Comparison of ENCODE assay signal across 17 cellular contexts in genomic region chr6:35215665-35216411, GRCh38. TPM values are rescaled to one million over a fixed set of nuclear protein-coding genes. Genes with fewer than 3 reads are reported as not detected.
DNase-seq lines count a peak whose midpoint lies in the region; ATAC-seq, FAIRE-seq and TF ChIP-seq lines count a peak whose summit lies in the region.
"Had no signal": no experiment of that assay in that cellular context is flagged by ENCODE, and none has a peak within 500 bp of the region (broad histone marks: within the 10 kb centered on the region; RNA-seq: fewer than 3 reads in every experiment).

No MANE protein-coding gene starts in this region.

- H3K36me3 ChIP-seq in ACC112 (ENCODE audit: insufficient read depth, low read length) (no peaks in the 10 kb centered on the region), astrocyte (ENCODE audit: insufficient read depth, low read length) (no peaks in the 10 kb centered on the region), mesodermal cell (ENCODE audit: control insufficient read depth, insufficient read depth, low read length) (no peaks in the 10 kb centered on the region), body of pancreas (replicated peaks in 1 of 2; ENCODE audit: insufficient read depth in 1 of 2, low read depth in 2 of 2) (no peaks in the 10 kb centered on the region)
- H3K36me3 ChIP-seq: BE2C, SJSA1 had no signal

- 62 to 73% methylated on average over 3 to 4 of the region's 6 CpGs for WGBS in mesodermal cell (ENCODE audit: insufficient coverage in 2 of 2), 2 experiments
- 76 to 85% methylated on average over 6 of the region's 6 CpGs for WGBS in body of pancreas, 2 donors

- peak overlapping the region; percentile 95 for H3K4me2 ChIP-seq in astrocyte (ENCODE audit: low read length)

- intact Hi-C loops in body of pancreas (cut with DNase I), result loop anchor here (10.0 kb wide), 1 partner anchor 231 kb away; no protein-coding TSS in a partner anchor

- H2AFZ ChIP-seq in ACC112 (ENCODE audit: low read length, unreplicated experiment) (no peak overlapping the region), astrocyte (ENCODE audit: low read depth, low read length) (no peak overlapping the region)

- peaks cover 33% of the 10 kb centered on the region for H3K4me1 ChIP-seq in ACC112 (ENCODE audit: control insufficient read depth, insufficient read depth, low read length, unreplicated experiment)
- H3K4me1 ChIP-seq in astrocyte (ENCODE audit: insufficient read depth, low read length), result peaks cover 41% of the 10 kb centered on the region
- H3K4me1 ChIP-seq in mesodermal cell (ENCODE audit: control insufficient read depth, insufficient read depth, low read length, poor library complexity, severe bottlenecking), result peaks cover 46% of the 10 kb centered on the region
- peaks cover 17% of the 10 kb centered on the region for H3K4me1 ChIP-seq in body of pancreas
- H3K4me1 ChIP-seq: BE2C had no signal

- TF ChIP-seq POLR2A in GM12891 (IDR thresholded peaks at IDR 0.05; ENCODE audit: low read depth, low read length) (no peak), body of pancreas (IDR thresholded peaks at IDR 0.05) (no peak)

- H3K9ac ChIP-seq in astrocyte (ENCODE audit: low read length), result peak overlapping the region; percentile 47

- ATAC-seq in body of pancreas (no peak), GM21515 (IDR thresholded peaks at IDR 0.05; ENCODE audit: unreplicated experiment) (no peak)
- ATAC-seq: psoas muscle had no signal

- H3K27ac Mint-ChIP-seq in astrocyte (ENCODE audit: unreplicated experiment), result peak overlapping the region; percentile 67
- H3K27ac Mint-ChIP-seq: activated naive CD8-positive, alpha-beta T cell treated with anti-CD3 and anti-CD28 coated beads, Interleukin-2, amount 10 ng/mL, durations not matched to agents 7 days and 5 days had no signal

- peaks cover 3% of the 10 kb centered on the region for H3K9me3 Mint-ChIP-seq in astrocyte (ENCODE audit: unreplicated experiment)
- H3K9me3 Mint-ChIP-seq: activated naive CD8-positive, alpha-beta T cell treated with anti-CD3 and anti-CD28 coated beads, Interleukin-2, amount 10 ng/mL, durations not matched to agents 7 days and 5 days had no signal

- no peak for DNase-seq in GM12891 (ENCODE audit: insufficient read length, low spot score)
- no peak for DNase-seq in astrocyte (ENCODE audit: low read depth)
- DNase-seq in body of pancreas, result no peak
- no peak for DNase-seq in NCI-H2196 (lab: John Stamatoyannopoulos, UW; ENCODE audit: unreplicated experiment)
- no peak for DNase-seq in NCI-H1105 treated with DMSO at 0.1 percent for 48 hours (lab: John Stamatoyannopoulos, UW)
- DNase-seq: activated naive CD8-positive, alpha-beta T cell treated with anti-CD3 and anti-CD28 coated beads, Interleukin-2, amount 10 ng/mL, durations not matched to agents 7 days and 5 days; BE2C; DND-41; mesenchymal stem cell; MV-4-11; psoas muscle; stimulated activated CD4-positive, alpha-beta T cell treated with anti-CD3 and anti-CD28 coated beads, Interleukin-1b, Interleukin-23, amount 100 ng/mL, for 48 hours had no signal

- H3K27me3 ChIP-seq in ACC112 (ENCODE audit: insufficient read depth, low read length) (peaks cover 15% of the 10 kb centered on the region), astrocyte (ENCODE audit: insufficient read depth, low read length) (peaks cover 8% of the 10 kb centered on the region), body of pancreas (peaks cover 0 to 24% of the 10 kb centered on the region in 2 donors)

- peak overlapping the region; percentile 81 for H3K4me3 ChIP-seq in ACC112 (ENCODE audit: low read depth, low read length)
- peak overlapping the region; percentile 63 for H3K4me3 ChIP-seq in astrocyte (ENCODE audit: insufficient read depth, low read depth, low read length)
- peak overlapping the region; percentile 66 for H3K4me3 ChIP-seq in mesodermal cell (ENCODE audit: extremely low read depth, insufficient read depth, low read length, poor library complexity, severe bottlenecking)
- no peak overlapping the region for H3K4me3 ChIP-seq in body of pancreas
- H3K4me3 ChIP-seq: psoas muscle had no signal

- H3K4me1 Mint-ChIP-seq in astrocyte (ENCODE audit: low read depth, unreplicated experiment), result peaks cover 55% of the 10 kb centered on the region

- H3K27me3 Mint-ChIP-seq in astrocyte (ENCODE audit: low read depth, unreplicated experiment), result peaks cover 25% of the 10 kb centered on the region

- H4K20me1 ChIP-seq in astrocyte (ENCODE audit: insufficient read depth, low read length), result peaks cover 50% of the 10 kb centered on the region

- H3K27ac ChIP-seq in ACC112 (ENCODE audit: low read depth, low read length), result no peak overlapping the region
- H3K27ac ChIP-seq in astrocyte (ENCODE audit: low read depth, low read length), result peak overlapping the region; percentile 45
- H3K27ac ChIP-seq in mesodermal cell (ENCODE audit: low read depth, low read length, severe bottlenecking), result peak overlapping the region; percentile 64
- H3K27ac ChIP-seq in body of pancreas, result no peak overlapping the region
- H3K27ac ChIP-seq: psoas muscle, SJSA1, VCaP had no signal

- H3K79me2 ChIP-seq in ACC112 (ENCODE audit: control insufficient read depth, insufficient read depth, low read length, unreplicated experiment) (peaks cover 15% of the 10 kb centered on the region), astrocyte (ENCODE audit: insufficient read depth, low read length) (peaks cover 46% of the 10 kb centered on the region)

- TF ChIP-seq CTCF in astrocyte (IDR thresholded peaks at IDR 0.05; ENCODE audit: insufficient read depth, low read depth, low read length) (no peak), body of pancreas (IDR thresholded peaks at IDR 0.05) (no peak)

- FAIRE-seq in GM12891 (lab: Jason Lieb, UNC) (peak; percentile 9), astrocyte (lab: Jason Lieb, UNC) (no peak)

- no peaks in the 10 kb centered on the region for H3K9me3 ChIP-seq in astrocyte (ENCODE audit: insufficient read depth, low read depth, low read length)
- H3K9me3 ChIP-seq in mesodermal cell (ENCODE audit: control insufficient read depth, low read length), result no peaks in the 10 kb centered on the region
- no peaks in the 10 kb centered on the region for H3K9me3 ChIP-seq in body of pancreas
- H3K9me3 ChIP-seq: BE2C, psoas muscle, SJSA1 had no signal

- peak overlapping the region; percentile 82 for H3K4me3 Mint-ChIP-seq in astrocyte (ENCODE audit: unreplicated experiment)
- H3K4me3 Mint-ChIP-seq: activated naive CD8-positive, alpha-beta T cell treated with anti-CD3 and anti-CD28 coated beads, Interleukin-2, amount 10 ng/mL, durations not matched to agents 7 days and 5 days had no signal

- no peaks in the 10 kb centered on the region for H3K36me3 Mint-ChIP-seq in astrocyte (ENCODE audit: low read depth, unreplicated experiment)
- H3K36me3 Mint-ChIP-seq: activated naive CD8-positive, alpha-beta T cell treated with anti-CD3 and anti-CD28 coated beads, Interleukin-2, amount 10 ng/mL, durations not matched to agents 7 days and 5 days had no signal

TF ChIP-seq in GM12891, 5 proteins besides CTCF, POLR2A, EP300 and RAD21:
- TF ChIP-seq TAF1 (IDR thresholded peaks at IDR 0.05; ENCODE audit: low read depth, low read length), result no peak

RNA-seq across cellular contexts. Expression of gene SCUBE3, which starts 2.1 kb away (rescaled TPM):
- 0.04 TPM for polyA plus RNA-seq in GM12891 (2012; ENCODE audit: low read depth, missing spikeins)
- total RNA-seq in astrocyte (8.5 and 10.1 TPM in 2 replicates), body of pancreas (under 1 TPM in 1 of 2 donors, not detected in 1; 0.33 TPM)
- polyA plus RNA-seq in mesodermal cell (2013, experiment 1 of 2), result 10.8 TPM
- polyA plus RNA-seq in mesodermal cell (2013, experiment 2 of 2), result 10.8 TPM

RNA-seq across cellular contexts. Expression of gene ZNF76, which starts 43.7 kb away (rescaled TPM):
- polyA plus RNA-seq in GM12891 (2012; ENCODE audit: low read depth, missing spikeins), result 21.5 TPM
- total RNA-seq in astrocyte, result 12.7 and 13.5 TPM in 2 replicates
- 23.4 TPM for polyA plus RNA-seq in mesodermal cell (2013, experiment 1 of 2)
- 21.3 TPM for polyA plus RNA-seq in mesodermal cell (2013, experiment 2 of 2)
- total RNA-seq in body of pancreas, result 10 to 100 TPM; 34.2 to 56.7 TPM

Comparison
In these comparisons a context has a peak if more than half of its experiments do, and no peak if none do; other contexts are left out.
1. H3K27ac ChIP-seq: peak in astrocyte (single experiment) and mesodermal cell (single experiment); none in ACC112 (single experiment) and body of pancreas (0 of 4).
2. H3K4me3 ChIP-seq: peak in ACC112 (single experiment), astrocyte (single experiment) and mesodermal cell (single experiment); none in body of pancreas (0 of 2).